In the genomic region with DNA sequence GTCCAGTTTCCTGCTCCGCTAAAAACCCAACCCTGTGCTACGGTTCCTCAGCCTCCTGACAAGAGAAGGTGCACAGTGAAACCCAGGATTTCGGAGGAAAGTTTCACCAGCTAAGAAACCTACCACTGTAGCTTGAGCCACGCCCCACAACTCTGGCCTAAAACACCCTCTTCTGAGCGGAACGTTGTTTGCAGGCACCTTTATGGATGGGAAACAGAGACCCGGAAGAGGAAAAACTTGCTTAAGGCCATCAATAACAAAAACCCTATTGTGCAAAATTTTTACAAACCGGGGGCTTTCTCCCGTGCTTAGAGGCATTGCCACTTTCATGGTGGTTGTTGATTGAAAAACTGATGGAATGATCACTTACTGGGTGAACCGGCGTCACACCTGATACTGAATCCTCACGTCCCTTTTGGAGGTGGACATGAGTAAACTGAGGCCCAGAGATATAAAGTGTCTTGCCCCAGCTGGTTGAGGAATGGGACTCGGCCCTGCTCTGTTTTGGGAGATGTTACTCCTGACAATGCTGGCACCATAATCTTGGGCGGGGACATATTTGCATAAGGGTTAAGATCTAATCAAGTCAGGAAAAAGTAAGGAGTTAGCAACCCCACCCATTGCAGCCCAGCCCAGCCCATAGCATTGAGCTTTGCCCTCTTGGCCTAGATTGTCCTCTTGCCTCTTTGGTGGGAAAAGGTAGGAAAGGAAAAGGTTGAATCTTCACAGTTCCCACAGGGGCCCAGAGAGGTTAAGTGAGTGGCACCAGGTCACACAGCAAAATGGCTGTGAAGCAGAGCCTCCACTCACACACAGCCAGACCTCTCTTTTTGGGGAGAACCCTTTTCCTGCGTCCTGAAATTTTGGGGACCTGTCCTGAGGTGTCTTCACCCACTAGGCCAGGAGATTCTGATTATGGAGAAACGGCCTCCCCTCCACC, we compare ENCODE assay signal across 8 cellular contexts. TPM values are rescaled to one million over a fixed set of nuclear protein-coding genes. Genes with fewer than 3 reads are reported as not detected.
A peak's percentile ranks its signal among the peaks of the same experiment; 100 is the strongest.
DNase-seq lines count a peak whose midpoint lies in the region.

No MANE protein-coding gene starts in this region.

- H3K27ac ChIP-seq in esophagus (ENCODE audit: low read depth in 2 of 2, low read length in 1 of 2): peak overlapping the region in 1 of 2 donors; percentile 82

- no peaks in the 10 kb centered on the region for H3K36me3 ChIP-seq in esophagus (ENCODE audit: control insufficient read depth in 2 of 2, insufficient read depth in 2 of 2, low read length in 1 of 2)
- no peaks in the 10 kb centered on the region for H3K36me3 ChIP-seq in neuron (ENCODE audit: insufficient read depth, low read length)

- H3K27me3 ChIP-seq in esophagus (ENCODE audit: control insufficient read depth in 1 of 2, insufficient read depth in 2 of 2, low read length in 2 of 2): no peaks in the 10 kb centered on the region
- H3K27me3 ChIP-seq in neuron (ENCODE audit: insufficient read depth, low read length): peaks cover 39% of the 10 kb centered on the region

- H3K9me3 ChIP-seq in esophagus (ENCODE audit: control insufficient read depth in 2 of 2, insufficient read depth in 1 of 2, low read depth in 1 of 2, low read length in 1 of 2) (no peaks in the 10 kb centered on the region), neuron (ENCODE audit: low read length) (no peaks in the 10 kb centered on the region)

- peak overlapping the region; percentile 62 for H2AFZ ChIP-seq in neuron (ENCODE audit: low read depth, low read length)

- H3K4me3 ChIP-seq in esophagus (ENCODE audit: low read depth in 1 of 2, low read length in 2 of 2): peak overlapping the region; percentile 40 to 69
- peak overlapping the region; percentile 44 for H3K4me3 ChIP-seq in neuron (ENCODE audit: low read length)

- peaks cover 0 to 8% of the 10 kb centered on the region in 2 donors for H3K4me1 ChIP-seq in esophagus (ENCODE audit: control insufficient read depth in 2 of 2, insufficient read depth in 2 of 2, low read length in 1 of 2)
- peaks cover 9% of the 10 kb centered on the region for H3K4me1 ChIP-seq in neuron (ENCODE audit: insufficient read depth, low read length)

- 35 to 36% methylated on average over 16 of the region's 16 CpGs for WGBS in esophagus, 2 donors

- DNase-seq in DMS79 treated with DMSO at 0.1 percent for 48 hours (lab: John Stamatoyannopoulos, UW) (peak; percentile 43), DMS79 (lab: John Stamatoyannopoulos, UW) (no peak), SW480 (ENCODE audit: low spot score) (peak; percentile 42), NCI-H526 treated with DMSO at 0.1 percent for 48 hours (lab: John Stamatoyannopoulos, UW) (no peak), GDM1 (lab: John Stamatoyannopoulos, UW) (no peak), SHP77 treated with DMSO at 0.1 percent for 48 hours (lab: John Stamatoyannopoulos, UW) (no peak)

RNA-seq across cellular contexts. Expression of gene PTGS1, which starts 23.2 kb away (rescaled TPM):
- polyA plus RNA-seq in esophagus: 10 to 100 TPM in 1 of 2 donors, 1 to 10 TPM in 1; 6.8 to 20.3 TPM

Comparison
In these comparisons a context has a peak if more than half of its experiments do, and no peak if none do; other contexts are left out.
1. DNase-seq: peak in DMS79 treated with DMSO at 0.1 percent for 48 hours (single experiment) and SW480 (single experiment); none in DMS79 (single experiment), NCI-H526 treated with DMSO at 0.1 percent for 48 hours (single experiment), GDM1 (single experiment) and SHP77 treated with DMSO at 0.1 percent for 48 hours (single experiment).